12 cellular contexts compared by ENCODE assay signal in the genomic region with DNA sequence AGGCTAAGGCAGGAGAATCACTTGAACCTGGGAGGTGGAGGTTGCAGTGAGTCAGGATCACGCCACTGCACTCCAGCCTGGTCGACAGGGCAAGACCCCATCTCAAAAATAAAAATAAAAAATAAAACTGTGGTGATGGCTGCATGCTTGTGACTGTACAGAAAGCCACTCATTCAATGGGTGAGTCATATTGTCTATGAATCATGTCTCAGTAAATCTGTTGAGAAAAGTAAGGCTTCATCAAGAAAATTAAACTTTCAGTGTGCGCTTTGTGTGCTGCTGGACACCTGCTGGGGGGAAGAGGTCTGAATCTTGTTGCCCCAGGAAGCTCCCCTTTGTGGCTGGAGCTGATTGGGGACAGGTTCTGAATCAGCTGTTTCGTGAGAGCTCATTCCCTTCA. TPM values are rescaled to one million over a fixed set of nuclear protein-coding genes. Genes with fewer than 3 reads are reported as not detected.
DNase-seq lines count a peak whose midpoint lies in the region; ATAC-seq, FAIRE-seq and TF ChIP-seq lines count a peak whose summit lies in the region.
"Had no signal": no experiment of that assay in that cellular context is flagged by ENCODE, and none has a peak within 500 bp of the region (broad histone marks: within the 10 kb centered on the region; RNA-seq: fewer than 3 reads in every experiment).

No MANE protein-coding gene starts in this region.

- FAIRE-seq in astrocyte (lab: Jason Lieb, UNC): no peak
- FAIRE-seq: endometrium had no signal

- H2BK15ac ChIP-seq in mesenchymal stem cell (ENCODE audit: low read depth, poor library complexity, severe bottlenecking): no peak overlapping the region

- H3K36me3 ChIP-seq in KMS-11 (ENCODE audit: insufficient read depth) (no peaks in the 10 kb centered on the region), astrocyte (ENCODE audit: insufficient read depth, low read length) (peaks cover 11% of the 10 kb centered on the region), mesenchymal stem cell (ENCODE audit: control insufficient read depth in 1 of 2, insufficient read depth in 2 of 2, low read depth in 1 of 2, low read length in 2 of 2) (peaks cover 42 to 63% of the 10 kb centered on the region in 2 experiments), Karpas-422 (ENCODE audit: insufficient read depth, low read length) (peaks cover 13% of the 10 kb centered on the region)

- H3K4me3 ChIP-seq in KMS-11 (IDR thresholded peaks at IDR 0.05; ENCODE audit: insufficient read depth, low read depth, low read length): no peak overlapping the region
- H3K4me3 ChIP-seq in astrocyte (ENCODE audit: insufficient read depth, low read depth, low read length): no peak overlapping the region
- no peak overlapping the region for H3K4me3 ChIP-seq in mesenchymal stem cell (ENCODE audit: insufficient read depth in 1 of 2, low read depth in 1 of 2, low read length in 2 of 2)
- no peak overlapping the region for H3K4me3 ChIP-seq in Karpas-422 (ENCODE audit: low read length)
- H3K4me3 ChIP-seq: skin epidermis had no signal

- no peak overlapping the region for H2AFZ ChIP-seq in KMS-11 (ENCODE audit: low read depth)
- no peak overlapping the region for H2AFZ ChIP-seq in astrocyte (ENCODE audit: low read depth, low read length)
- H2AFZ ChIP-seq in mesenchymal stem cell (ENCODE audit: low read depth, low read length): no peak overlapping the region
- H2AFZ ChIP-seq in Karpas-422 (ENCODE audit: low read length): no peak overlapping the region

- no peak overlapping the region for H2AK5ac ChIP-seq in mesenchymal stem cell (ENCODE audit: low read length, severe bottlenecking)

- H3K18ac ChIP-seq in mesenchymal stem cell (ENCODE audit: low read depth in 1 of 2, low read length in 2 of 2): no peak overlapping the region

- no peak overlapping the region for H2BK120ac ChIP-seq in mesenchymal stem cell (ENCODE audit: low read depth, low read length)

- DNase-seq in Daoy (ENCODE audit: low read depth) (peak; percentile 36), astrocyte (ENCODE audit: low read depth) (peak; percentile 73), mesenchymal stem cell (peak; percentile 55), Karpas-422 (no peak)
- DNase-seq: activated CD4-positive, CD25-positive, alpha-beta regulatory T cell; KG1 had no signal

- H3K79me2 ChIP-seq in KMS-11 (ENCODE audit: insufficient read depth, low read depth) (no peaks in the 10 kb centered on the region), astrocyte (ENCODE audit: insufficient read depth, low read length) (no peaks in the 10 kb centered on the region), Karpas-422 (ENCODE audit: low read length) (no peaks in the 10 kb centered on the region)

- WGBS in mesenchymal stem cell: 86% methylated on average over 2 of the region's 4 CpGs

- no peak overlapping the region for H3K4ac ChIP-seq in mesenchymal stem cell (ENCODE audit: low read depth in 1 of 2, low read length in 2 of 2)

- H3K36me3 Mint-ChIP-seq in astrocyte (ENCODE audit: low read depth, unreplicated experiment): peaks cover 11% of the 10 kb centered on the region

- no peak for TF ChIP-seq CTCF in KMS-11 (conservative IDR thresholded peaks at IDR 0.05; ENCODE audit: low read depth, low read length)
- TF ChIP-seq CTCF in astrocyte (IDR thresholded peaks at IDR 0.05; ENCODE audit: insufficient read depth, low read depth, low read length): no peak

- no peaks in the 10 kb centered on the region for H3K27me3 Mint-ChIP-seq in astrocyte (ENCODE audit: low read depth, unreplicated experiment)

- H3K79me1 ChIP-seq in mesenchymal stem cell (replicated peaks; ENCODE audit: low read length, poor library complexity, severe bottlenecking): no peaks in the 10 kb centered on the region

- H3K14ac ChIP-seq in mesenchymal stem cell (ENCODE audit: low read length in 2 of 2): no peak overlapping the region

- H3K9me3 Mint-ChIP-seq in astrocyte (ENCODE audit: unreplicated experiment): no peaks in the 10 kb centered on the region

- peaks cover 19% of the 10 kb centered on the region for H3K4me1 Mint-ChIP-seq in astrocyte (ENCODE audit: low read depth, unreplicated experiment)

- H3K9ac ChIP-seq in KMS-11 (peak overlapping the region; percentile 35; the same call in 1 of the 2 replicates), astrocyte (ENCODE audit: low read length) (peak overlapping the region; percentile 49), mesenchymal stem cell (ENCODE audit: low read length) (no peak overlapping the region), Karpas-422 (ENCODE audit: low read length) (no peak overlapping the region)

- peak overlapping the region; percentile 61 for H3K4me2 ChIP-seq in KMS-11
- peak overlapping the region; percentile 65 for H3K4me2 ChIP-seq in astrocyte (ENCODE audit: low read length)
- H3K4me2 ChIP-seq in mesenchymal stem cell (ENCODE audit: low read length, poor library complexity, severe bottlenecking): no peak overlapping the region
- no peak overlapping the region for H3K4me2 ChIP-seq in Karpas-422 (ENCODE audit: low read depth, low read length, poor library complexity, severe bottlenecking)

- no peak overlapping the region for H4K91ac ChIP-seq in mesenchymal stem cell (ENCODE audit: low read length)

- no peak overlapping the region for H2BK5ac ChIP-seq in mesenchymal stem cell (ENCODE audit: low read depth, low read length, poor library complexity, severe bottlenecking)

- no peaks in the 10 kb centered on the region for H3K9me3 ChIP-seq in astrocyte (ENCODE audit: insufficient read depth, low read depth, low read length)
- no peaks in the 10 kb centered on the region for H3K9me3 ChIP-seq in mesenchymal stem cell (ENCODE audit: control insufficient read depth, low read length)
- no peaks in the 10 kb centered on the region for H3K9me3 ChIP-seq in Karpas-422 (ENCODE audit: low read length)

- H3K27ac ChIP-seq in KMS-11 (peak overlapping the region; percentile 84), astrocyte (ENCODE audit: low read depth, low read length) (peak overlapping the region; percentile 69), mesenchymal stem cell (ENCODE audit: low read length, poor library complexity, severe bottlenecking) (no peak overlapping the region), Karpas-422 (ENCODE audit: low read length) (no peak overlapping the region)

- no peaks in the 10 kb centered on the region for H3K9me2 ChIP-seq in Karpas-422 (replicated peaks; ENCODE audit: insufficient read depth, low read length)

- H3K4me1 ChIP-seq in KMS-11 (ENCODE audit: low read depth, poor library complexity, severe bottlenecking) (peaks cover 65% of the 10 kb centered on the region), astrocyte (ENCODE audit: insufficient read depth, low read length) (peaks cover 19% of the 10 kb centered on the region), mesenchymal stem cell (ENCODE audit: control insufficient read depth, insufficient read depth, low read depth, low read length) (peaks cover 4% of the 10 kb centered on the region), Karpas-422 (ENCODE audit: low read length) (peaks cover 11% of the 10 kb centered on the region)

- H4K8ac ChIP-seq in mesenchymal stem cell (ENCODE audit: low read length): no peak overlapping the region

- ATAC-seq in HG02571 (IDR thresholded peaks at IDR 0.05; ENCODE audit: unreplicated experiment): no peak
- no peak for ATAC-seq in HG02970 (IDR thresholded peaks at IDR 0.05; ENCODE audit: low FRiP score, unreplicated experiment)
- no peak for ATAC-seq in GM19324 (IDR thresholded peaks at IDR 0.05; ENCODE audit: low FRiP score, unreplicated experiment)

- no peaks in the 10 kb centered on the region for H4K20me1 ChIP-seq in KMS-11 (ENCODE audit: insufficient read depth)
- peaks cover 4% of the 10 kb centered on the region for H4K20me1 ChIP-seq in astrocyte (ENCODE audit: insufficient read depth, low read length)
- no peaks in the 10 kb centered on the region for H4K20me1 ChIP-seq in Karpas-422 (ENCODE audit: insufficient read depth, low read depth, low read length)

- no peaks in the 10 kb centered on the region for H3K27me3 ChIP-seq in KMS-11 (ENCODE audit: insufficient read depth, low read depth)
- H3K27me3 ChIP-seq in astrocyte (ENCODE audit: insufficient read depth, low read length): no peaks in the 10 kb centered on the region
- no peaks in the 10 kb centered on the region for H3K27me3 ChIP-seq in mesenchymal stem cell (ENCODE audit: control insufficient read depth in 1 of 2, insufficient read depth in 1 of 2, low read length in 2 of 2)
- no peaks in the 10 kb centered on the region for H3K27me3 ChIP-seq in Karpas-422 (ENCODE audit: low read length)

- H3K4me3 Mint-ChIP-seq in astrocyte (ENCODE audit: unreplicated experiment): no peak overlapping the region

- no peak overlapping the region for H3K23ac ChIP-seq in mesenchymal stem cell (ENCODE audit: low read length in 2 of 2)

- H2BK12ac ChIP-seq in mesenchymal stem cell (ENCODE audit: low read length in 2 of 2): no peak overlapping the region

- H3K27ac Mint-ChIP-seq in astrocyte (ENCODE audit: unreplicated experiment): no peak overlapping the region

RNA-seq across cellular contexts. Expression of a gene that starts 11.3 kb away (rescaled TPM):
- 32.2 and 46.9 TPM in 2 replicates for total RNA-seq in Daoy (2014; rRNA removed; shearing (Covaris generic))
- 17.4 TPM in 2 replicates for total RNA-seq in astrocyte
- 21.3 TPM for polyA plus RNA-seq in mesenchymal stem cell (2013, experiment 1 of 2)
- 20.9 TPM for polyA plus RNA-seq in mesenchymal stem cell (2013, experiment 2 of 2)
- total RNA-seq in Karpas-422 (2014; rRNA removed; shearing (Covaris generic); ENCODE audit: low replicate concordance): 17.7 and 23.1 TPM in 2 replicates

Comparison
In these comparisons a context has a peak if more than half of its experiments do, and no peak if none do; other contexts are left out.
1. H3K27ac ChIP-seq: peak in KMS-11 (single experiment) and astrocyte (single experiment); none in mesenchymal stem cell (single experiment) and Karpas-422 (single experiment).
2. H3K4me2 ChIP-seq: peak in KMS-11 (single experiment) and astrocyte (single experiment); none in mesenchymal stem cell (single experiment) and Karpas-422 (single experiment).
3. H3K9ac ChIP-seq: peak in KMS-11 (single experiment) and astrocyte (single experiment); none in mesenchymal stem cell (single experiment) and Karpas-422 (single experiment).